Comparison of ENCODE assay signal across 11 cellular contexts in genomic region chr1:226630592-226630991, GRCh38.
"Had no signal": no experiment of that assay in that cellular context is flagged by ENCODE, and none has a peak within 500 bp of the region (broad histone marks: within the 10 kb centered on the region; RNA-seq: fewer than 3 reads in every experiment).

No MANE protein-coding gene starts in this region.

- ATAC-seq: foreskin keratinocyte, left colon, mucosa of descending colon, psoas muscle, sciatic nerve had no signal

- H3K4me3 ChIP-seq: ascending aorta, mucosa of descending colon, psoas muscle, thyroid gland had no signal

- H3K4me3 Mint-ChIP-seq: nephron progenitor cell had no signal

- H3K27me3 ChIP-seq: ascending aorta, foreskin keratinocyte, thyroid gland had no signal

- H3K36me3 ChIP-seq: ascending aorta, thyroid gland had no signal

- H3K27ac Mint-ChIP-seq: nephron progenitor cell had no signal

- DNase-seq: activated CD4-positive, alpha-beta T cell treated with anti-CD3 and anti-CD28 coated beads, Interleukin-2, amount 50 U/mL, for 48 hours; activated CD4-positive, CD25-positive, alpha-beta regulatory T cell; foreskin keratinocyte; mucosa of descending colon; nephron progenitor cell; stimulated activated CD4-positive, alpha-beta T cell treated with anti-CD3 and anti-CD28 coated beads, Interleukin-2, amount 100 ng/mL, for 24 hours; thyroid gland had no signal

- H3K9me3 ChIP-seq: ascending aorta, mucosa of descending colon, psoas muscle, thyroid gland had no signal

- H3K27ac ChIP-seq: ascending aorta, foreskin keratinocyte, psoas muscle, thyroid gland had no signal

- H3K9me3 Mint-ChIP-seq: nephron progenitor cell had no signal
